Comparison of ENCODE assay signal across 8 cellular contexts in the genomic region with DNA sequence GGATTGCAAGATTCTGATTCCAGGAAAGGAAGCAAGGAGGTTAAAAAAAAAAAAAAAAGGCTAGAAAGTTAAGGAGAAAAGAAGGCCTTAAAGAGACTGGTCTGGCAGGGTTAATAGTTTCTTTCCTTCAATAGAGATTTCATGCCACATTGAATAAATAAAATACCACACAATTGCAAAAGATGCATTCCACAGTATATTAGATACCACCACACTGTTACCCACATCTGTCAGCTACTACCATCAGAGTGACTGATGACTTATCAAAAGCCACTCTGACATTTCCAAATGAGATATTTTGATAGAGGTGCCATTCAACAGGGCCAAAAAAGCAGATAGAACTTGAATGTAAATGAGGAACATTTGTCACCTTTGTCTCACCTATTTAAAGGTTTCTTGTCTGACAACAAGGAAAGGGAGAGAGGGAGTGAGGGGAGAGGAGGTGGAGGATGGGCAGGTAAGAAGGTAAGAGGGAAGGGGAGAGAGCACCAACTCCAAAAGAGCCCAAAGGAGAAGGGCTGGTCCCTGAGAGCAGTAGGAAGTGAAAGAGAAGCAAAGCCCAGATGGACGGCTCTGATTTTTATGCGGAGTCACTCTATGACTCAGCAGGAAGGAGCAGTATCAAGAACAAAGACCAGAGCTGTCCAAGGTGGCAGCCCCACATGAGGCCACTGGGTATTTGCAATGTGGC. TPM values are rescaled to one million over a fixed set of nuclear protein-coding genes. Genes with fewer than 3 reads are reported as not detected.
DNase-seq lines count a peak whose midpoint lies in the region; ATAC-seq lines count a peak whose summit lies in the region.

No MANE protein-coding gene starts in this region.

- no peak overlapping the region for H3K27ac Mint-ChIP-seq in activated T-helper 17 cell treated with anti-CD3 and anti-CD28 coated beads, Interleukin-2, amount 50 U/mL, for 72 hours
- no peak overlapping the region for H3K27ac Mint-ChIP-seq in T-helper 17 cell

- no peaks in the 10 kb centered on the region for H3K9me3 Mint-ChIP-seq in activated T-helper 17 cell treated with anti-CD3 and anti-CD28 coated beads, Interleukin-2, amount 50 U/mL, for 72 hours

- H3K9me3 ChIP-seq in T-helper 17 cell (ENCODE audit: control insufficient read depth, low read length, poor library complexity, severe bottlenecking), result no peaks in the 10 kb centered on the region

- no peaks in the 10 kb centered on the region for H3K4me1 Mint-ChIP-seq in activated T-helper 17 cell treated with anti-CD3 and anti-CD28 coated beads, Interleukin-2, amount 50 U/mL, for 72 hours
- H3K4me1 Mint-ChIP-seq in T-helper 17 cell, result peaks cover 4% of the 10 kb centered on the region

- no peak overlapping the region for H3K4me3 Mint-ChIP-seq in activated T-helper 17 cell treated with anti-CD3 and anti-CD28 coated beads, Interleukin-2, amount 50 U/mL, for 72 hours
- no peak overlapping the region for H3K4me3 Mint-ChIP-seq in T-helper 17 cell

- peak; percentile 26 for ATAC-seq in activated T-helper 17 cell treated with anti-CD3 and anti-CD28 coated beads, Interleukin-2, amount 50 U/mL, for 72 hours (replicated peaks)
- no peak for ATAC-seq in T-helper 17 cell
- ATAC-seq in GM19455 (IDR thresholded peaks at IDR 0.05; ENCODE audit: unreplicated experiment), result no peak
- no peak for ATAC-seq in GM21619 (IDR thresholded peaks at IDR 0.05; ENCODE audit: unreplicated experiment)

- DNase-seq in activated T-cell treated with anti-CD3 and anti-CD28 coated beads, Interleukin-2, amount 50 U/mL, for 48 hours, result peak; percentile 21 to 22
- DNase-seq in activated T-cell treated with anti-CD3 and anti-CD28 coated beads for 4 hours (no peak), Kasumi-1 (lab: John Stamatoyannopoulos, UW) (peak; percentile 16 to 25), kidney tubule cell (ENCODE audit: low spot score) (peak; percentile 80), T-helper 17 cell (no peak)

- no peaks in the 10 kb centered on the region for H3K36me3 Mint-ChIP-seq in activated T-helper 17 cell treated with anti-CD3 and anti-CD28 coated beads, Interleukin-2, amount 50 U/mL, for 72 hours (ENCODE audit: low read depth)
- peaks cover 2% of the 10 kb centered on the region for H3K36me3 Mint-ChIP-seq in T-helper 17 cell (ENCODE audit: low read depth)

- H3K27me3 Mint-ChIP-seq in activated T-helper 17 cell treated with anti-CD3 and anti-CD28 coated beads, Interleukin-2, amount 50 U/mL, for 72 hours, result peaks cover 14% of the 10 kb centered on the region
- H3K27me3 Mint-ChIP-seq in T-helper 17 cell, result peaks cover 41% of the 10 kb centered on the region

RNA-seq across cellular contexts. Expression of a gene that starts 38.3 kb away (rescaled TPM):
- total RNA-seq in activated T-helper 17 cell treated with anti-CD3 and anti-CD28 coated beads, Interleukin-2, amount 50 U/mL, for 72 hours, result not detected
- not detected for total RNA-seq in T-helper 17 cell

Comparison
In these comparisons a context has a peak if more than half of its experiments do, and no peak if none do; other contexts are left out.
1. DNase-seq: peak in activated T-cell treated with anti-CD3 and anti-CD28 coated beads, Interleukin-2, amount 50 U/mL, for 48 hours (2 of 2), Kasumi-1 (2 of 2) and kidney tubule cell (single experiment); none in activated T-cell treated with anti-CD3 and anti-CD28 coated beads for 4 hours (single experiment) and T-helper 17 cell (0 of 3).